ENCODE assay signal across 8 cellular contexts in the genomic region with DNA sequence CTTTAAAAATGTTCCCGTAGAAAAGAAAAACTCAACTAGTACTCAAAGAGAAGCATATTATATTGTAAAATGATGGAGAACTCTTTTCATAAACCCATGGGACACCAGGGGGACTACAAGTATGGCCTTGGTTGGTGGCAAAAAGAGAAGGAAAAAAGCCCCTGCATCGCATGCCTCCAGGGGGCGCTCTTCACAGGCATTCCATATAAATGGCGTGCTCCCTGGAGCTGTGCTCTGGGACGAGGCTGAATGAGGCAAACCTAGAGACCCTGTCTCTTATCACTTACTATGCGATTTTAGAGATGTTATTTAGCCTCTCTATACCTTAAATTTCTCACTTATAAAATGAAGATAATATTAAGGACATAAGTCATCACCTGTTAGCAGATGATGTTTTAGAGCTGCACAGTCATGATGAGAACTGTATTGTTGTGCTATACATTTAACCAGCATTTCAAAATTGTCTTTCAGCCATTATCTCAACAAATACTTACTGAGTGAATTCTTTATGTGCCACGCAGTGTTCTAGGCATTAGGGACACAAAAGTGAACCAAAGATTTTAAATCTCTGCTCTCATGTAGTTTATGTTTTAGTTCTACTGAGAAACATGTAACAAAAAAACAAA.
DNase-seq lines count a peak whose midpoint lies in the region; ATAC-seq and TF ChIP-seq lines count a peak whose summit lies in the region.

No MANE protein-coding gene starts in this region.

- no peak overlapping the region for H3K9ac ChIP-seq in parathyroid adenoma

- H3K79me2 ChIP-seq in parathyroid adenoma, result no peaks in the 10 kb centered on the region

- H3K4me1 ChIP-seq in parathyroid adenoma, result no peaks in the 10 kb centered on the region

- peak; percentile 82 for TF ChIP-seq CTCF in parathyroid adenoma (IDR thresholded peaks at IDR 0.05)

- H3K4me3 ChIP-seq in parathyroid adenoma (ENCODE audit: low read depth, low read length), result no peak overlapping the region

- ATAC-seq in GM21423 (IDR thresholded peaks at IDR 0.05; ENCODE audit: unreplicated experiment), result no peak

- no peaks in the 10 kb centered on the region for H3K27me3 ChIP-seq in parathyroid adenoma (ENCODE audit: control insufficient read depth, insufficient read depth, low read length)

- peak; percentile 20 for DNase-seq in COLO829 (ENCODE audit: low spot score)
- DNase-seq in H4 (ENCODE audit: low spot score), result peak; percentile 36
- peak; percentile 9 for DNase-seq in NOMO-1 treated with dmso at 0.1 percent for 144 hours (lab: John Stamatoyannopoulos, UW; ENCODE audit: unreplicated experiment)
- DNase-seq in activated T-cell treated with anti-CD3 and anti-CD28 coated beads, Interleukin-2, amount 50 U/mL, for 48 hours, result peak; percentile 61 to 63
- peak; percentile 17 for DNase-seq in fibroblast of the conjunctiva (ENCODE audit: low read depth)
- no peak for DNase-seq in occipital lobe (lab: John Stamatoyannopoulos, UW)

- no peak overlapping the region for H2AFZ ChIP-seq in parathyroid adenoma

- H3K36me3 ChIP-seq in parathyroid adenoma (ENCODE audit: control insufficient read depth, insufficient read depth, low read length), result no peaks in the 10 kb centered on the region

- H3K4me2 ChIP-seq in parathyroid adenoma (ENCODE audit: low read length), result no peak overlapping the region

- no peaks in the 10 kb centered on the region for H3K9me3 ChIP-seq in parathyroid adenoma (ENCODE audit: control insufficient read depth, low read length)

- no peak overlapping the region for H3K27ac ChIP-seq in parathyroid adenoma
